Comparison of ENCODE assay signal across 19 cellular contexts in genomic region chr4:58808817-58809216, GRCh38.
A peak's percentile ranks its signal among the peaks of the same experiment; 100 is the strongest.
DNase-seq lines count a peak whose midpoint lies in the region; ATAC-seq and TF ChIP-seq lines count a peak whose summit lies in the region.
"Had no signal": no experiment of that assay in that cellular context is flagged by ENCODE, and none has a peak within 500 bp of the region (broad histone marks: within the 10 kb centered on the region; RNA-seq: fewer than 3 reads in every experiment).

No MANE protein-coding gene starts in this region.

- H3K9ac ChIP-seq in PC-3 (ENCODE audit: low read length), result peak overlapping the region; percentile 69
- no peak overlapping the region for H3K9ac ChIP-seq in mesenchymal stem cell (ENCODE audit: low read length)
- H3K9ac ChIP-seq: BLaER1 treated with 17β-estradiol and CSF1 and Interleukin-3, amounts not matched to agents 10 nM and 100 nM; GM23248 had no signal

- CTCF ChIA-PET in PC-3 (lab: Charles Lee), result no interaction called here

- DNase-seq in NCI-H146 (lab: John Stamatoyannopoulos, UW) (peak; percentile 24), NCI-H146 treated with DMSO at 0.1 percent for 48 hours (lab: John Stamatoyannopoulos, UW; ENCODE audit: unreplicated experiment) (no peak), PC-3 (peak; percentile 77), mesenchymal stem cell (no peak), cerebellum (ENCODE audit: low spot score) (no peak)
- DNase-seq in activated CD4-positive, CD25-positive, alpha-beta regulatory T cell treated with anti-CD3 and anti-CD28 coated beads, Interleukin-2, amount 50 U/mL, for 72 hours, result no peak
- DNase-seq: AML-193; BE2C; CD4-positive, alpha-beta T cell; CD8-positive, alpha-beta memory T cell; DMS 273 treated with DMSO at 0.1 percent for 48 hours; DMS79; EL; GDM1; GM23248; H7; HCEC 1CT had no signal

- H4K8ac ChIP-seq in mesenchymal stem cell (ENCODE audit: low read length), result no peak overlapping the region

- H3K36me3 ChIP-seq in PC-3 (ENCODE audit: low read depth, low read length), result no peaks in the 10 kb centered on the region
- no peaks in the 10 kb centered on the region for H3K36me3 ChIP-seq in mesenchymal stem cell (ENCODE audit: control insufficient read depth in 1 of 2, insufficient read depth in 2 of 2, low read depth in 1 of 2, low read length in 2 of 2)
- H3K36me3 ChIP-seq: BE2C; BLaER1 treated with 17β-estradiol and CSF1 and Interleukin-3, amounts not matched to agents 10 nM and 100 nM had no signal

- no peak overlapping the region for H3K4ac ChIP-seq in mesenchymal stem cell (ENCODE audit: low read depth in 1 of 2, low read length in 2 of 2)

- POLR2A ChIA-PET in PC-3 (lab: Charles Lee; ENCODE audit: unreplicated experiment), result interaction anchor here (0.5 kb wide), 1 partner anchor 47 kb away, joined by 3 read pairs; no protein-coding TSS in a partner anchor

- H3K4me2 ChIP-seq in PC-3 (ENCODE audit: low read length) (peak overlapping the region; percentile 61), mesenchymal stem cell (ENCODE audit: low read length, poor library complexity, severe bottlenecking) (no peak overlapping the region)
- H3K4me2 ChIP-seq: BLaER1 treated with 17β-estradiol and CSF1 and Interleukin-3, amounts not matched to agents 10 nM and 100 nM had no signal

- no peak overlapping the region for H2AFZ ChIP-seq in PC-3 (ENCODE audit: low read length)
- H2AFZ ChIP-seq in mesenchymal stem cell (ENCODE audit: low read depth, low read length), result no peak overlapping the region
- H2AFZ ChIP-seq: GM23248 had no signal

- H3F3A ChIP-seq in PC-3 (ENCODE audit: low read length, unreplicated experiment), result peaks cover 10% of the 10 kb centered on the region

- no peak overlapping the region for H2BK120ac ChIP-seq in mesenchymal stem cell (ENCODE audit: low read depth, low read length)

- H3K9me3 ChIP-seq in PC-3 (ENCODE audit: low read length) (no peaks in the 10 kb centered on the region), mesenchymal stem cell (ENCODE audit: control insufficient read depth, low read length) (peaks cover 1% of the 10 kb centered on the region)
- H3K9me3 ChIP-seq: BE2C; BLaER1 treated with 17β-estradiol and CSF1 and Interleukin-3, amounts not matched to agents 10 nM and 100 nM had no signal

- H3K4me1 ChIP-seq in PC-3 (ENCODE audit: insufficient read depth, low read length) (peaks cover 39% of the 10 kb centered on the region), mesenchymal stem cell (ENCODE audit: control insufficient read depth, insufficient read depth, low read depth, low read length) (no peaks in the 10 kb centered on the region)
- H3K4me1 ChIP-seq: BE2C; BLaER1 treated with 17β-estradiol and CSF1 and Interleukin-3, amounts not matched to agents 10 nM and 100 nM had no signal

- H4K20me1 ChIP-seq in PC-3 (ENCODE audit: low read length), result no peaks in the 10 kb centered on the region
- H4K20me1 ChIP-seq: BLaER1 treated with 17β-estradiol and CSF1 and Interleukin-3, amounts not matched to agents 10 nM and 100 nM had no signal

- H3K27ac ChIP-seq in PC-3 (ENCODE audit: low read length) (peak overlapping the region; percentile 95), mesenchymal stem cell (ENCODE audit: low read length, poor library complexity, severe bottlenecking) (peak overlapping the region; percentile 80)
- H3K27ac ChIP-seq: BLaER1 treated with 17β-estradiol and CSF1 and Interleukin-3, amounts not matched to agents 10 nM and 100 nM; GM23248 had no signal

- 100% methylated on average over 2 of the region's 2 CpGs for WGBS in mesenchymal stem cell

- no peak overlapping the region for H2BK15ac ChIP-seq in mesenchymal stem cell (ENCODE audit: low read depth, poor library complexity, severe bottlenecking)

- H3K27me3 ChIP-seq in PC-3 (ENCODE audit: low read length), result no peaks in the 10 kb centered on the region
- H3K27me3 ChIP-seq in mesenchymal stem cell (ENCODE audit: control insufficient read depth in 1 of 2, insufficient read depth in 1 of 2, low read length in 2 of 2), result no peaks in the 10 kb centered on the region
- H3K27me3 ChIP-seq: BE2C; BLaER1 treated with 17β-estradiol and CSF1 and Interleukin-3, amounts not matched to agents 10 nM and 100 nM had no signal

- no TSS peak for BruUV-seq in PC-3 (replicated peaks; lab: Mats Ljungman, UMichigan)

- ATAC-seq in PC-3, result peak; percentile 80

- no peak overlapping the region for H3K18ac ChIP-seq in mesenchymal stem cell (ENCODE audit: low read depth in 1 of 2, low read length in 2 of 2)

- intact Hi-C loops in PC-3 (cut with micrococcal nuclease), result loop anchor here (1.0 to 5.0 kb wide), 3 partner anchors 28 to 47 kb away; no protein-coding TSS in a partner anchor

- no peak overlapping the region for H2BK12ac ChIP-seq in mesenchymal stem cell (ENCODE audit: low read length in 2 of 2)

- H3K23ac ChIP-seq in mesenchymal stem cell (ENCODE audit: low read length in 2 of 2), result no peak overlapping the region

- H4K91ac ChIP-seq in mesenchymal stem cell (ENCODE audit: low read length), result no peak overlapping the region

- no peak overlapping the region for H2AK5ac ChIP-seq in mesenchymal stem cell (ENCODE audit: low read length, severe bottlenecking)

- H3K9me2 ChIP-seq in PC-3 (replicated peaks; ENCODE audit: low read length), result no peaks in the 10 kb centered on the region

- no peaks in the 10 kb centered on the region for H3K79me1 ChIP-seq in mesenchymal stem cell (replicated peaks; ENCODE audit: low read length, poor library complexity, severe bottlenecking)

- no peak overlapping the region for H3K4me3 ChIP-seq in PC-3 (ENCODE audit: low read length)
- no peak overlapping the region for H3K4me3 ChIP-seq in mesenchymal stem cell (ENCODE audit: insufficient read depth in 1 of 2, low read depth in 1 of 2, low read length in 2 of 2)
- H3K4me3 ChIP-seq: BLaER1 treated with 17β-estradiol and CSF1 and Interleukin-3, amounts not matched to agents 10 nM and 100 nM; GM12878; GM23248 had no signal

- no peak overlapping the region for H2BK5ac ChIP-seq in mesenchymal stem cell (ENCODE audit: low read depth, low read length, poor library complexity, severe bottlenecking)

- H3K79me2 ChIP-seq in PC-3 (ENCODE audit: low read length), result no peaks in the 10 kb centered on the region

- no peak overlapping the region for H3K14ac ChIP-seq in mesenchymal stem cell (ENCODE audit: low read length in 2 of 2)

- TF ChIP-seq CTCF in PC-3 (conservative IDR thresholded peaks at IDR 0.05; ENCODE audit: low read depth, low read length), result no peak

Comparison
In these comparisons a context has a peak if more than half of its experiments do, and no peak if none do; other contexts are left out.
1. DNase-seq: peak in NCI-H146 (single experiment) and PC-3 (single experiment); none in NCI-H146 treated with DMSO at 0.1 percent for 48 hours (single experiment), mesenchymal stem cell (single experiment), activated CD4-positive, CD25-positive, alpha-beta regulatory T cell treated with anti-CD3 and anti-CD28 coated beads, Interleukin-2, amount 50 U/mL, for 72 hours (single experiment) and cerebellum (single experiment).